In genomic region chr12:95859344-95859816, GRCh38 we compare ENCODE assay signal across 7 cellular contexts. TPM values are rescaled to one million over a fixed set of nuclear protein-coding genes. Genes with fewer than 3 reads are reported as not detected.
DNase-seq lines count a peak whose midpoint lies in the region; ATAC-seq and TF ChIP-seq lines count a peak whose summit lies in the region.

No MANE protein-coding gene starts in this region.

- peaks cover 0 to 13% (median 5%) of the 10 kb centered on the region in 4 donors for H3K4me1 ChIP-seq in Peyer's patch
- H3K4me1 ChIP-seq in duodenal mucosa (ENCODE audit: control insufficient read depth in 1 of 2, insufficient read depth in 2 of 2, low read length in 2 of 2): peaks cover 17% of the 10 kb centered on the region in 2 donors
- H3K4me1 ChIP-seq in muscle layer of colon (ENCODE audit: insufficient read depth, low read length): peaks cover 21% of the 10 kb centered on the region

- H3K36me3 ChIP-seq in GM06990 (ENCODE audit: control insufficient read depth, insufficient read depth, low read length) (no peaks in the 10 kb centered on the region; the same call in 1 of the 2 replicates), Peyer's patch (peaks cover 0 to 24% (median 0%) of the 10 kb centered on the region in 3 donors), duodenal mucosa (ENCODE audit: control insufficient read depth in 1 of 2, insufficient read depth in 2 of 2, low read length in 2 of 2) (peaks cover 12 to 26% of the 10 kb centered on the region in 2 donors), muscle layer of colon (ENCODE audit: insufficient read depth, low read length) (peaks cover 14% of the 10 kb centered on the region)

- TF ChIP-seq POLR2A in Peyer's patch (IDR thresholded peaks at IDR 0.05): no peak

- H3K27me3 Mint-ChIP-seq in nephron progenitor cell (ENCODE audit: low read depth, poor library complexity): peaks cover 4% of the 10 kb centered on the region

- peak; percentile 2 for ATAC-seq in HG02623 (IDR thresholded peaks at IDR 0.05; ENCODE audit: unreplicated experiment)
- ATAC-seq in GM21576 (IDR thresholded peaks at IDR 0.05; ENCODE audit: unreplicated experiment): no peak

- peak overlapping the region; percentile 65 to 83 (median 76) for H3K27ac ChIP-seq in Peyer's patch
- no peak overlapping the region for H3K27ac ChIP-seq in duodenal mucosa (ENCODE audit: low read depth, low read length)
- peak overlapping the region; percentile 76 for H3K27ac ChIP-seq in muscle layer of colon (ENCODE audit: low read depth, low read length)

- H3K4me1 Mint-ChIP-seq in nephron progenitor cell: peaks cover 4% of the 10 kb centered on the region

- no peaks in the 10 kb centered on the region for H3K27me3 ChIP-seq in GM06990 (replicated peaks; ENCODE audit: control insufficient read depth, insufficient read depth, low read length)
- H3K27me3 ChIP-seq in Peyer's patch: no peaks in the 10 kb centered on the region
- H3K27me3 ChIP-seq in duodenal mucosa (ENCODE audit: control insufficient read depth in 1 of 2, insufficient read depth in 2 of 2, low read length in 2 of 2): peaks cover 0 to 4% of the 10 kb centered on the region in 2 donors
- H3K27me3 ChIP-seq in muscle layer of colon (ENCODE audit: control insufficient read depth in 1 of 2, insufficient read depth in 2 of 2, low read length in 2 of 2): no peaks in the 10 kb centered on the region

- no peaks in the 10 kb centered on the region for H3K36me3 Mint-ChIP-seq in nephron progenitor cell (ENCODE audit: low read depth)

- H3K4me3 ChIP-seq in GM06990 (replicated peaks; ENCODE audit: low read depth, low read length) (peak overlapping the region; percentile 87), Peyer's patch (peak overlapping the region; percentile 62 to 92 (median 68)), duodenal mucosa (ENCODE audit: low read depth in 1 of 2, low read length in 2 of 2) (peak overlapping the region; percentile 83 to 98), muscle layer of colon (ENCODE audit: low read depth in 1 of 2, low read length in 2 of 2) (peak overlapping the region; percentile 88 to 99)

- H3K9ac ChIP-seq in duodenal mucosa (ENCODE audit: low read depth in 1 of 2, low read length in 2 of 2) (peak overlapping the region; percentile 70 to 89), muscle layer of colon (ENCODE audit: low read length) (peak overlapping the region; percentile 62)

- peaks cover 25% of the 10 kb centered on the region for H3K9me3 Mint-ChIP-seq in nephron progenitor cell

- DNase-seq in GM06990 (ENCODE audit: extremely low read depth, insufficient read length) (no peak), Peyer's patch (no peak), nephron progenitor cell (no peak)

- TF ChIP-seq CTCF in GM06990 (IDR thresholded peaks at IDR 0.05; ENCODE audit: insufficient read depth, low read length, poor library complexity, severe bottlenecking) (no peak), Peyer's patch (IDR thresholded peaks at IDR 0.05) (no peak), nephron progenitor cell (IDR thresholded peaks at IDR 0.05) (no peak)

- no peak overlapping the region for H3K4me3 Mint-ChIP-seq in nephron progenitor cell

- no peak overlapping the region for H3K27ac Mint-ChIP-seq in nephron progenitor cell

- H3K9me3 ChIP-seq in Peyer's patch (no peaks in the 10 kb centered on the region), duodenal mucosa (ENCODE audit: control insufficient read depth in 1 of 2, low read length in 2 of 2) (peaks cover 0 to 4% of the 10 kb centered on the region in 2 donors), muscle layer of colon (ENCODE audit: low read length) (no peaks in the 10 kb centered on the region)

RNA-seq across cellular contexts. Expression of gene SNRPF, which starts 0.6 kb away (rescaled TPM):
- 10 to 100 TPM in 1 of 4 donors, 1 to 10 TPM in 3; 2.8 to 11.6 (median 4.5) TPM for total RNA-seq in Peyer's patch
